In genomic region chr1:160064164-160064563, GRCh38 we compare ENCODE assay signal across 24 cellular contexts. TPM values are rescaled to one million over a fixed set of nuclear protein-coding genes. Genes with fewer than 3 reads are reported as not detected.
"Had no signal": no experiment of that assay in that cellular context is flagged by ENCODE, and none has a peak within 500 bp of the region (broad histone marks: within the 10 kb centered on the region; RNA-seq: fewer than 3 reads in every experiment).

No MANE protein-coding gene starts in this region.

- FAIRE-seq: kidney had no signal

- H3K27me3 ChIP-seq: gastrocnemius medialis, right atrium auricular region, uterus had no signal

- DNase-seq: activated CD4-positive, CD25-positive, alpha-beta regulatory T cell treated with anti-CD3 and anti-CD28 coated beads, Interleukin-2, amount 50 U/mL, for 72 hours; activated CD8-positive, alpha-beta memory T cell treated with anti-CD3 and anti-CD28 coated beads for 24 hours; activated CD8-positive, alpha-beta memory T cell treated with anti-CD3 and anti-CD28 coated beads, Interleukin-2, amount 50 U/mL, for 48 hours; activated effector memory CD4-positive, alpha-beta T cell treated with Interleukin-2 at 50 U/mL for 16 hours; activated naive CD4-positive, alpha-beta T cell treated with anti-CD3 and anti-CD28 coated beads, Interleukin-2, amount 50 U/mL, for 16 hours; activated T-cell treated with anti-CD3 and anti-CD28 coated beads, Interleukin-2, amount 50 U/mL, for 48 hours; adrenal gland; gastrocnemius medialis; kidney; left ventricle myocardium inferior; mammary epithelial cell; stimulated activated CD4-positive, alpha-beta T cell treated with anti-CD3 and anti-CD28 coated beads, Interleukin-12 subunit alpha, Interleukin-12 subunit beta, amount 100 ng/mL, for 4 hours; stimulated activated CD4-positive, alpha-beta T cell treated with anti-CD3 and anti-CD28 coated beads, Interleukin-1b, Interleukin-23, amount 100 ng/mL, for 48 hours; stimulated activated CD8-positive, alpha-beta memory T cell treated with anti-CD3 and anti-CD28 coated beads, Interleukin-4, amount 100 ng/mL, for 48 hours; stimulated activated naive CD4-positive, alpha-beta T cell; transverse colon; uterus had no signal

- H3K4me3 ChIP-seq: adrenal gland, gastrocnemius medialis, left ventricle myocardium inferior, prostate gland, right atrium auricular region, transverse colon, uterus had no signal

- H3K4me1 ChIP-seq: adrenal gland, gastrocnemius medialis, left ventricle myocardium inferior, prostate gland, right atrium auricular region, transverse colon, uterus had no signal

- H3K27ac ChIP-seq: adrenal gland, gastrocnemius medialis, left ventricle myocardium inferior, prostate gland, right atrium auricular region, transverse colon, uterus, VCaP had no signal

- H3K9me3 ChIP-seq: adrenal gland, gastrocnemius medialis, left ventricle myocardium inferior, prostate gland, right atrium auricular region, transverse colon, uterus had no signal

- H3K36me3 ChIP-seq: adrenal gland, gastrocnemius medialis, left ventricle myocardium inferior, prostate gland, right atrium auricular region, transverse colon, uterus had no signal

RNA-seq across cellular contexts. Expression of gene KCNJ10, which starts 5.8 kb away (rescaled TPM):
- total RNA-seq: dermis microvascular lymphatic vessel endothelial cell, fibroblast of lung, gastrocnemius medialis, left ventricle myocardium inferior, mammary epithelial cell, myocyte, omental fat pad, prostate gland, transverse colon had no signal
- polyA plus RNA-seq: fibroblast of lung, mammary epithelial cell had no signal

RNA-seq across cellular contexts. Expression of gene KCNJ9, which starts 17.2 kb away (rescaled TPM):
- total RNA-seq: dermis microvascular lymphatic vessel endothelial cell, gastrocnemius medialis, kidney, mammary epithelial cell, myocyte, omental fat pad had no signal
- polyA plus RNA-seq: fibroblast of lung, mammary epithelial cell had no signal

RNA-seq across cellular contexts. Expression of gene ATP1A2, which starts 51.4 kb away (rescaled TPM):
- total RNA-seq: dermis microvascular lymphatic vessel endothelial cell had no signal
- polyA plus RNA-seq: mammary epithelial cell had no signal
